Comparison of ENCODE assay signal across 19 cellular contexts in the genomic region with DNA sequence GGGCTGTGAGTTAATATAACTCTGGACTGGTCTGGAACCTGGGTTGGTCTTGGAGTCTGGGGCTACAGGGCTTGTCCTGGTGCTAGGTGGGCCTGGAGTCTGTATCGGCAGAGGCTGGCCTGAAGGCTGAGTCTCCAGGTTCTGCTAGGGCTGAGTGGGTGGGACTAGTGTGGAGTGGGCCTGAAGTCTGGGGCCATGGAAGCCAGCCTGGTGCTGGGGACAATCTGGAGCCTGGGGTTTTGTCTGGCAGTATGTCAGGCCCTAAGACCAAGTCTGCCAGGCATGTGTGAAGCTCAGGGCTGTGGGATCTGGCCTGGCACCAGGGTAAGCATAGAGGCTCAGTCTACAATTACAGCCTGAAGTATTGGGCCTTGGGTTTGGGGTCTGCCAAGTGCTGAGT.
DNase-seq lines count a peak whose midpoint lies in the region; ATAC-seq and TF ChIP-seq lines count a peak whose summit lies in the region.
"Had no signal": no experiment of that assay in that cellular context is flagged by ENCODE, and none has a peak within 500 bp of the region (broad histone marks: within the 10 kb centered on the region; RNA-seq: fewer than 3 reads in every experiment).

No MANE protein-coding gene starts in this region.

- H3K27me3 ChIP-seq in IMR-90 (ENCODE audit: control insufficient read depth, insufficient read depth, low read length) (no peaks in the 10 kb centered on the region), gastroesophageal sphincter (no peaks in the 10 kb centered on the region)

- POLR2A ChIA-PET in IMR-90 (lab: Charles Lee; ENCODE audit: unreplicated experiment) = no interaction called here

- H2AK5ac ChIP-seq in IMR-90 (ENCODE audit: low read depth, low read length) = no peak overlapping the region

- CTCF ChIA-PET in IMR-90 (lab: Yijun Ruan, JAX) = no interaction called here

- H4K91ac ChIP-seq in IMR-90 (ENCODE audit: insufficient read depth, low read depth, low read length) = no peak overlapping the region

- no peak for TF ChIP-seq RAD21 in IMR-90 (IDR thresholded peaks at IDR 0.05; ENCODE audit: low read length)

- no peak overlapping the region for H4K8ac ChIP-seq in IMR-90 (ENCODE audit: low read depth in 2 of 2, low read length in 2 of 2)

- H3K56ac ChIP-seq in IMR-90 (ENCODE audit: extremely low read depth, insufficient read depth, low read length) = no peak overlapping the region

- H4K5ac ChIP-seq in IMR-90 (ENCODE audit: low read depth, low read length) = no peak overlapping the region

- H2BK20ac ChIP-seq in IMR-90 (ENCODE audit: low read depth, low read length) = no peak overlapping the region

- BruUV-seq in IMR-90 (replicated peaks; lab: Mats Ljungman, UMichigan) = no TSS peak

- no peak overlapping the region for H2BK120ac ChIP-seq in IMR-90 (ENCODE audit: low read depth, low read length)

- no peaks in the 10 kb centered on the region for H3K9me1 ChIP-seq in IMR-90 (ENCODE audit: insufficient read depth, low read length)

- H3K27ac ChIP-seq in IMR-90 (ENCODE audit: insufficient read depth, low read length) = no peak overlapping the region
- H3K27ac ChIP-seq in gastroesophageal sphincter = no peak overlapping the region
- H3K27ac ChIP-seq: BLaER1, C4-2B, GM23248 had no signal

- H3K4me2 ChIP-seq in IMR-90 (ENCODE audit: low read depth, low read length) = no peak overlapping the region
- H3K4me2 ChIP-seq: BLaER1 had no signal

- H2AK9ac ChIP-seq in IMR-90 (replicated peaks; ENCODE audit: low read depth, low read length, poor library complexity) = no peak overlapping the region

- H3K4ac ChIP-seq in IMR-90 (ENCODE audit: low read depth, low read length) = no peak overlapping the region

- no peak overlapping the region for H3K23ac ChIP-seq in IMR-90 (ENCODE audit: low read depth, low read length)

- no peak for TF ChIP-seq EP300 in gastroesophageal sphincter (IDR thresholded peaks at IDR 0.05)

- H3K9ac ChIP-seq in IMR-90 (ENCODE audit: low read depth, low read length) = no peak overlapping the region
- H3K9ac ChIP-seq: BLaER1, GM23248 had no signal

- TF ChIP-seq POLR2A in IMR-90 (IDR thresholded peaks at IDR 0.05; ENCODE audit: low read depth, low read length) (no peak), gastroesophageal sphincter (IDR thresholded peaks at IDR 0.05) (no peak)

- intact Hi-C loops in IMR-90 (cut with micrococcal nuclease) = no loop called here

- H3K4me1 ChIP-seq in IMR-90 (ENCODE audit: control insufficient read depth, insufficient read depth, low read length) = no peaks in the 10 kb centered on the region
- no peaks in the 10 kb centered on the region for H3K4me1 ChIP-seq in gastroesophageal sphincter
- H3K4me1 ChIP-seq: BLaER1, Caco-2 had no signal

- no peak overlapping the region for H2BK15ac ChIP-seq in IMR-90 (ENCODE audit: low read depth, low read length)

- peak overlapping the region; percentile 24 for H2AFZ ChIP-seq in IMR-90 (replicated peaks; ENCODE audit: low read length, poor library complexity)
- H2AFZ ChIP-seq: GM23248 had no signal

- no peaks in the 10 kb centered on the region for H4K20me1 ChIP-seq in IMR-90 (ENCODE audit: insufficient read depth, low read length)
- H4K20me1 ChIP-seq: BLaER1 had no signal

- no peak overlapping the region for H3K18ac ChIP-seq in IMR-90 (ENCODE audit: low read depth, low read length)

- H3K14ac ChIP-seq in IMR-90 (replicated peaks; ENCODE audit: low read depth, low read length) = no peak overlapping the region

- in situ Hi-C loops in IMR-90 (cut with MboI; ENCODE audit: low sequenced_read_pairs) = no loop called here

- 100% methylated on average over 1 of the region's 1 CpG; no CpG with 5 or more reads in 1 of the 2 experiments for WGBS in IMR-90 (ENCODE audit: extremely low coverage in 2 of 2, insufficient read length in 1 of 2), 2 experiments
- WGBS in gastroesophageal sphincter (ENCODE audit: low coverage in 1 of 2), 2 donors = no CpG with 5 or more reads among the region's 1 CpG

- H3K9me3 ChIP-seq in IMR-90 (ENCODE audit: control insufficient read depth, insufficient read depth, low read length) (peaks cover 10% of the 10 kb centered on the region; the same call in 1 of the 2 replicates), gastroesophageal sphincter (peaks cover 0 to 14% (median 0%) of the 10 kb centered on the region in 3 donors)
- H3K9me3 ChIP-seq: Caco-2 had no signal

- DNase-seq in D341Med (ENCODE audit: low spot score) (peak; percentile 1), IMR-90 (no peak), NCI-H2196 (lab: John Stamatoyannopoulos, UW; ENCODE audit: unreplicated experiment) (no peak), SKM-1 (lab: John Stamatoyannopoulos, UW; ENCODE audit: unreplicated experiment) (no peak)
- no peak for DNase-seq in activated T-cell treated with anti-CD3 and anti-CD28 coated beads, Interleukin-2, amount 50 U/mL, for 1 hour
- DNase-seq: Caco-2; CD4-positive, CD25-positive, alpha-beta regulatory T cell; CD8-positive, alpha-beta T cell; DMS 273 treated with DMSO at 0.1 percent for 48 hours; DMS79; EL; GDM1; GM23248; H7; HCEC 1CT had no signal

- H2BK5ac ChIP-seq in IMR-90 (ENCODE audit: low read depth, low read length, poor library complexity, severe bottlenecking) = no peak overlapping the region

- ATAC-seq in IMR-90 (ENCODE audit: low read depth) (no peak), gastroesophageal sphincter (peak; percentile 22)
- ATAC-seq: CD8-positive, alpha-beta T cell; GM12878 had no signal

- H3K36me3 ChIP-seq in IMR-90 (ENCODE audit: control insufficient read depth, insufficient read depth, low read length) (no peaks in the 10 kb centered on the region), gastroesophageal sphincter (no peaks in the 10 kb centered on the region)
- H3K36me3 ChIP-seq: BLaER1 had no signal

- H3K4me3 ChIP-seq in IMR-90 (ENCODE audit: insufficient read depth, low read depth, low read length) (no peak overlapping the region), gastroesophageal sphincter (no peak overlapping the region)
- H3K4me3 ChIP-seq: BLaER1, GM12878, GM23248 had no signal

- TF ChIP-seq CTCF in IMR-90 (conservative IDR thresholded peaks at IDR 0.05; ENCODE audit: low read depth, low read length) = no peak
- TF ChIP-seq CTCF in gastroesophageal sphincter (IDR thresholded peaks at IDR 0.05) = no peak

- H3K79me1 ChIP-seq in IMR-90 (ENCODE audit: low read depth in 1 of 2, low read length in 2 of 2) = no peaks in the 10 kb centered on the region

- dilution Hi-C loops in IMR-90 (cut with HindIII; ENCODE audit: low sequenced_read_pairs, unreplicated experiment) = no loop called here

TF ChIP-seq in IMR-90, 13 proteins besides CTCF, POLR2A, EP300 and RAD21:
- TF ChIP-seq BHLHE40 (IDR thresholded peaks at IDR 0.05; ENCODE audit: low read depth, low read length) (no peak), SMC3 (IDR thresholded peaks at IDR 0.05; ENCODE audit: low read depth, low read length) (no peak), CEBPB (IDR thresholded peaks at IDR 0.05; ENCODE audit: low read depth, low read length) (no peak), NFE2L2 (IDR thresholded peaks at IDR 0.05; ENCODE audit: low read depth, low read length) (no peak), FOS (IDR thresholded peaks at IDR 0.05; ENCODE audit: low read depth, low read length) (no peak), MAFK (IDR thresholded peaks at IDR 0.05; ENCODE audit: low read depth, low read length) (no peak), RFX5 (IDR thresholded peaks at IDR 0.05; ENCODE audit: low read depth, low read length) (no peak), MXI1 (IDR thresholded peaks at IDR 0.05; ENCODE audit: borderline replicate concordance, low read depth, low read length) (no peak), RCOR1 (IDR thresholded peaks at IDR 0.05; ENCODE audit: insufficient replicate concordance, low read length) (no peak), MAZ (IDR thresholded peaks at IDR 0.05; ENCODE audit: borderline replicate concordance, low read depth, low read length) (no peak), CHD1 (IDR thresholded peaks at IDR 0.05; ENCODE audit: low read depth, low read length) (no peak)
- TF ChIP-seq, protein P1, sequence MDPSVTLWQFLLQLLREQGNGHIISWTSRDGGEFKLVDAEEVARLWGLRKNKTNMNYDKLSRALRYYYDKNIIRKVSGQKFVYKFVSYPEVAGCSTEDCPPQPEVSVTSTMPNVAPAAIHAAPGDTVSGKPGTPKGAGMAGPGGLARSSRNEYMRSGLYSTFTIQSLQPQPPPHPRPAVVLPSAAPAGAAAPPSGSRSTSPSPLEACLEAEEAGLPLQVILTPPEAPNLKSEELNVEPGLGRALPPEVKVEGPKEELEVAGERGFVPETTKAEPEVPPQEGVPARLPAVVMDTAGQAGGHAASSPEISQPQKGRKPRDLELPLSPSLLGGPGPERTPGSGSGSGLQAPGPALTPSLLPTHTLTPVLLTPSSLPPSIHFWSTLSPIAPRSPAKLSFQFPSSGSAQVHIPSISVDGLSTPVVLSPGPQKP (IDR thresholded peaks at IDR 0.05; ENCODE audit: borderline replicate concordance, low read depth, low read length) = no peak
- TF ChIP-seq, protein P2, sequence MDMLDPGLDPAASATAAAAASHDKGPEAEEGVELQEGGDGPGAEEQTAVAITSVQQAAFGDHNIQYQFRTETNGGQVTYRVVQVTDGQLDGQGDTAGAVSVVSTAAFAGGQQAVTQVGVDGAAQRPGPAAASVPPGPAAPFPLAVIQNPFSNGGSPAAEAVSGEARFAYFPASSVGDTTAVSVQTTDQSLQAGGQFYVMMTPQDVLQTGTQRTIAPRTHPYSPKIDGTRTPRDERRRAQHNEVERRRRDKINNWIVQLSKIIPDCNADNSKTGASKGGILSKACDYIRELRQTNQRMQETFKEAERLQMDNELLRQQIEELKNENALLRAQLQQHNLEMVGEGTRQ (IDR thresholded peaks at IDR 0.05; ENCODE audit: low read depth, low read length) = no peak
